11 cellular contexts compared by ENCODE assay signal in genomic region chr5:37112383-37112991, GRCh38.
DNase-seq lines count a peak whose midpoint lies in the region; ATAC-seq and TF ChIP-seq lines count a peak whose summit lies in the region.
"Had no signal": no experiment of that assay in that cellular context is flagged by ENCODE, and none has a peak within 500 bp of the region (broad histone marks: within the 10 kb centered on the region; RNA-seq: fewer than 3 reads in every experiment).

No MANE protein-coding gene starts in this region.

- H3K27me3 Mint-ChIP-seq in chondrocyte (ENCODE audit: low read depth), result no peaks in the 10 kb centered on the region

- H2AFZ ChIP-seq in OCI-LY3 (ENCODE audit: low read depth, low read length), result no peak overlapping the region

- no peak for TF ChIP-seq CTCF in OCI-LY3 (IDR thresholded peaks at IDR 0.05; ENCODE audit: low read depth, low read length)
- no peak for TF ChIP-seq CTCF in left lung (IDR thresholded peaks at IDR 0.05)
- no peak for TF ChIP-seq CTCF in chondrocyte (IDR thresholded peaks at IDR 0.05)

- DNase-seq in left lung (no peak), chondrocyte (ENCODE audit: low spot score) (no peak), left ventricle myocardium superior (no peak), NK-92 (lab: John Stamatoyannopoulos, UW; ENCODE audit: unreplicated experiment) (no peak)
- DNase-seq: heart left ventricle, NCI-H2029 treated with DMSO at 0.1 percent for 48 hours, psoas muscle had no signal

- H3K4me1 Mint-ChIP-seq in chondrocyte (ENCODE audit: low read depth), result no peaks in the 10 kb centered on the region

- H3K4me3 Mint-ChIP-seq in chondrocyte (ENCODE audit: unreplicated experiment), result no peak overlapping the region

- no peak overlapping the region for H3K9ac ChIP-seq in OCI-LY3 (ENCODE audit: low read length)

- no peaks in the 10 kb centered on the region for H3K79me2 ChIP-seq in OCI-LY3 (ENCODE audit: low read length)

- intact Hi-C loops in left lung (cut with DNase I) (no loop called here), left ventricle myocardium superior (cut with micrococcal nuclease) (no loop called here)

- no peak overlapping the region for H3K27ac Mint-ChIP-seq in chondrocyte (ENCODE audit: unreplicated experiment)

- H3K4me2 ChIP-seq in OCI-LY3 (ENCODE audit: low read length), result peak overlapping the region; percentile 35

- H3K4me1 ChIP-seq in OCI-LY3 (ENCODE audit: low read length), result peaks cover 14% of the 10 kb centered on the region
- H3K4me1 ChIP-seq in left lung, result peaks cover 0 to 12% of the 10 kb centered on the region in 2 donors
- H3K4me1 ChIP-seq: psoas muscle, tibial nerve had no signal

- H3K27me3 ChIP-seq in OCI-LY3 (ENCODE audit: low read depth, low read length), result no peaks in the 10 kb centered on the region
- no peaks in the 10 kb centered on the region for H3K27me3 ChIP-seq in left lung
- H3K27me3 ChIP-seq: heart left ventricle, tibial nerve had no signal

- H3K36me3 Mint-ChIP-seq in chondrocyte (ENCODE audit: low read depth), result peaks cover 39% of the 10 kb centered on the region

- H3K9me3 Mint-ChIP-seq in chondrocyte (ENCODE audit: low read depth), result no peaks in the 10 kb centered on the region

- H3K36me3 ChIP-seq in OCI-LY3 (replicated peaks; ENCODE audit: low read depth, low read length) (peaks cover 15% of the 10 kb centered on the region), left lung (peaks cover 0 to 43% of the 10 kb centered on the region in 2 donors)

- H3K4me3 ChIP-seq in OCI-LY3 (ENCODE audit: low read length), result no peak overlapping the region
- no peak overlapping the region for H3K4me3 ChIP-seq in left lung
- H3K4me3 ChIP-seq: psoas muscle, tibial nerve had no signal

- H3K27ac ChIP-seq in OCI-LY3 (ENCODE audit: low read length) (no peak overlapping the region), left lung (peak overlapping the region in 1 of 2 donors; percentile 41)
- H3K27ac ChIP-seq: heart left ventricle, psoas muscle, tibial nerve had no signal

- ATAC-seq in GM18520 (IDR thresholded peaks at IDR 0.05; ENCODE audit: unreplicated experiment) (peak; percentile 8), GM21576 (IDR thresholded peaks at IDR 0.05; ENCODE audit: unreplicated experiment) (peak; percentile 27), left lung (peak; percentile 86), left ventricle myocardium superior (no peak)
- ATAC-seq: heart left ventricle, psoas muscle had no signal

- H3K9me3 ChIP-seq in OCI-LY3 (ENCODE audit: insufficient read depth, low read length) (no peaks in the 10 kb centered on the region), left lung (no peaks in the 10 kb centered on the region)
- H3K9me3 ChIP-seq: psoas muscle had no signal

- no peaks in the 10 kb centered on the region for H4K20me1 ChIP-seq in OCI-LY3 (ENCODE audit: insufficient read depth, low read length)
